22 cellular contexts compared by ENCODE assay signal in genomic region chr7:157183832-157184231, GRCh38. TPM values are rescaled to one million over a fixed set of nuclear protein-coding genes. Genes with fewer than 3 reads are reported as not detected.
DNase-seq lines count a peak whose midpoint lies in the region; ATAC-seq and TF ChIP-seq lines count a peak whose summit lies in the region.
"Had no signal": no experiment of that assay in that cellular context is flagged by ENCODE, and none has a peak within 500 bp of the region (broad histone marks: within the 10 kb centered on the region; RNA-seq: fewer than 3 reads in every experiment).

No MANE protein-coding gene starts in this region.

- H3K23me2 ChIP-seq in H9 (ENCODE audit: insufficient read length, low read depth, low read length, poor library complexity, severe bottlenecking), result no peaks in the 10 kb centered on the region

- no peak for ATAC-seq in GM23338
- ATAC-seq: CD8-positive, alpha-beta T cell; GM12878 had no signal

- H3K4me3 Mint-ChIP-seq in GM23338 (no peak overlapping the region), H9 (no peak overlapping the region)
- H3K4me3 Mint-ChIP-seq: B cell; CD4-positive, alpha-beta T cell; CD8-positive, alpha-beta T cell had no signal

- no peak overlapping the region for H3T11ph ChIP-seq in H9 (ENCODE audit: low read length)

- H3K9me3 Mint-ChIP-seq in GM23338 (no peaks in the 10 kb centered on the region), H9 (no peaks in the 10 kb centered on the region)
- H3K9me3 Mint-ChIP-seq: CD4-positive, alpha-beta T cell; CD8-positive, alpha-beta T cell had no signal

- H3K27ac Mint-ChIP-seq in GM23338 (peak overlapping the region; percentile 28; the same call in 1 of the 2 replicates), H9 (peak overlapping the region; percentile 40 to 96 (median 92); a peak in 4 of 7 replicates)
- H3K27ac Mint-ChIP-seq: B cell; CD4-positive, alpha-beta T cell; CD8-positive, alpha-beta T cell had no signal

- TF ChIP-seq CTCF in GM23338 (conservative IDR thresholded peaks at IDR 0.05; ENCODE audit: low read depth in 2 of 2), result no peak
- TF ChIP-seq CTCF in H9 (conservative IDR thresholded peaks at IDR 0.05), result no peak
- TF ChIP-seq CTCF in VCaP (conservative IDR thresholded peaks at IDR 0.05), result no peak
- TF ChIP-seq CTCF in A673 (conservative IDR thresholded peaks at IDR 0.05; ENCODE audit: low read depth, low read length), result no peak

- intact Hi-C loops in A673 (cut with micrococcal nuclease; ENCODE audit: unreplicated experiment), result no loop called here

- H2BK5ac ChIP-seq in H9 (ENCODE audit: insufficient read length, low read length), result no peak overlapping the region

- POLR2A ChIA-PET in A673 (lab: Charles Lee; ENCODE audit: low non-redundant PET), result no interaction called here

- H3K36me3 Mint-ChIP-seq in GM23338 (ENCODE audit: low read depth) (peaks cover 76% of the 10 kb centered on the region), H9 (ENCODE audit: insufficient read depth in 1 of 3, low read depth in 3 of 3) (peaks cover 35 to 77% (median 68%) of the 10 kb centered on the region in 3 experiments; a peak in 6 of 7 replicates)

- no peak overlapping the region for H3K23ac ChIP-seq in H9 (ENCODE audit: insufficient read length, low read depth, low read length)

- H3K79me2 ChIP-seq in GM23338 (replicated peaks; ENCODE audit: insufficient read depth) (no peaks in the 10 kb centered on the region; the same call in 1 of the 2 replicates), H9 (ENCODE audit: insufficient read depth, low read length) (no peaks in the 10 kb centered on the region)

- H2BK15ac ChIP-seq in H9 (ENCODE audit: low read depth, low read length), result no peak overlapping the region

- peaks cover 13% of the 10 kb centered on the region for H3K4me1 Mint-ChIP-seq in GM23338
- peaks cover 14 to 18% of the 10 kb centered on the region in 2 experiments for H3K4me1 Mint-ChIP-seq in H9
- H3K4me1 Mint-ChIP-seq: B cell had no signal

- BruUV-seq in A673 (replicated peaks; lab: Mats Ljungman, UMichigan), result no TSS peak

- no peak overlapping the region for H3K4ac ChIP-seq in H9 (ENCODE audit: low read depth, low read length)

- H3K4me2 ChIP-seq in GM23338 (no peak overlapping the region), H9 (ENCODE audit: insufficient read depth, insufficient read length, low read length) (no peak overlapping the region)
- H3K4me2 ChIP-seq: BLaER1 treated with 17β-estradiol and CSF1 and Interleukin-3, amounts not matched to agents 10 nM and 100 nM had no signal

- H4K91ac ChIP-seq in H9 (ENCODE audit: insufficient read length, low read depth, low read length), result no peak overlapping the region

- H3K27me3 Mint-ChIP-seq in GM23338 (ENCODE audit: insufficient read depth, low read depth, poor library complexity) (peaks cover 2% of the 10 kb centered on the region), H9 (ENCODE audit: low read depth) (no peaks in the 10 kb centered on the region)
- H3K27me3 Mint-ChIP-seq: B cell; CD4-positive, alpha-beta T cell had no signal

- no peak overlapping the region for H2BK20ac ChIP-seq in H9 (ENCODE audit: low read depth, low read length, poor library complexity, severe bottlenecking)

- H3K18ac ChIP-seq in H9 (ENCODE audit: insufficient read length, low read depth, low read length), result no peak overlapping the region

- H2AK5ac ChIP-seq in H9 (ENCODE audit: insufficient read length, low read length), result no peak overlapping the region

- H2BK12ac ChIP-seq in H9 (ENCODE audit: insufficient read length, low read depth, low read length), result no peak overlapping the region

- H4K5ac ChIP-seq in H9 (ENCODE audit: insufficient read length, low read depth, low read length), result no peak overlapping the region

- H3K14ac ChIP-seq in H9 (ENCODE audit: insufficient read depth, low read length), result no peak overlapping the region

- H3K27ac ChIP-seq in GM23338 (ENCODE audit: low read depth) (peak overlapping the region; percentile 43), H9 (ENCODE audit: insufficient read length, low read depth, low read length) (no peak overlapping the region), VCaP (peak overlapping the region; percentile 85), A673 (ENCODE audit: low read depth, low read length, poor library complexity, severe bottlenecking) (no peak overlapping the region)
- H3K27ac ChIP-seq: BLaER1 treated with 17β-estradiol and CSF1 and Interleukin-3, amounts not matched to agents 10 nM and 100 nM had no signal

- H2BK120ac ChIP-seq in H9 (ENCODE audit: low read depth, low read length, poor library complexity, severe bottlenecking), result no peak overlapping the region

- H3K36me3 ChIP-seq in GM23338 (ENCODE audit: insufficient read depth) (peaks cover 46% of the 10 kb centered on the region), A673 (ENCODE audit: insufficient read depth, low read length, poor library complexity, severe bottlenecking) (peaks cover 87% of the 10 kb centered on the region)

- peaks cover 5% of the 10 kb centered on the region for H3K79me1 ChIP-seq in H9 (ENCODE audit: insufficient read depth, low read depth, low read length, poor library complexity, severe bottlenecking)

- H2AFZ ChIP-seq in GM23338 (no peak overlapping the region), H9 (ENCODE audit: low read length) (no peak overlapping the region)

- DNase-seq in GM23338 (ENCODE audit: low spot score) (no peak), H9 (no peak), DMS 273 (lab: John Stamatoyannopoulos, UW; ENCODE audit: unreplicated experiment) (no peak), A673 (ENCODE audit: low spot score) (no peak), NCI-H1417 treated with DMSO at 0.1 percent for 48 hours (lab: John Stamatoyannopoulos, UW) (no peak)
- DNase-seq: 8988T; AML-193; Caco-2; Calu3; CD4-positive, alpha-beta T cell; CD8-positive, alpha-beta T cell; DMS 273 treated with DMSO at 0.1 percent for 48 hours; DMS153; DMS53; DMS79; DND-41; EL; GDM1 had no signal

- H3K4me1 ChIP-seq in GM23338 (ENCODE audit: insufficient read depth), result peaks cover 4% of the 10 kb centered on the region; the same call in 1 of the 2 replicates
- no peaks in the 10 kb centered on the region for H3K4me1 ChIP-seq in H9 (ENCODE audit: insufficient read depth, low read length)
- no peaks in the 10 kb centered on the region for H3K4me1 ChIP-seq in A673 (ENCODE audit: insufficient read depth, low read length, poor library complexity, severe bottlenecking)
- H3K4me1 ChIP-seq: BLaER1 treated with 17β-estradiol and CSF1 and Interleukin-3, amounts not matched to agents 10 nM and 100 nM; Caco-2 had no signal

- no peaks in the 10 kb centered on the region for H3F3A ChIP-seq in GM23338 (replicated peaks; ENCODE audit: low read depth)

- CTCF ChIA-PET in A673 (lab: Charles Lee), result no interaction called here

- no peaks in the 10 kb centered on the region for H3K9me3 ChIP-seq in H9 (ENCODE audit: control insufficient read depth, low read depth, low read length)
- H3K9me3 ChIP-seq in A673 (ENCODE audit: low read depth, low read length, poor library complexity, severe bottlenecking), result no peaks in the 10 kb centered on the region
- H3K9me3 ChIP-seq: BLaER1 treated with 17β-estradiol and CSF1 and Interleukin-3, amounts not matched to agents 10 nM and 100 nM; Caco-2 had no signal

- no peak overlapping the region for H3K56ac ChIP-seq in H9 (ENCODE audit: insufficient read length, low read depth, low read length)

- H4K20me1 ChIP-seq in GM23338 (replicated peaks; ENCODE audit: insufficient read depth), result no peaks in the 10 kb centered on the region; the same call in 1 of the 2 replicates
- no peaks in the 10 kb centered on the region for H4K20me1 ChIP-seq in H9 (ENCODE audit: control insufficient read depth, insufficient read depth, insufficient read length)

- H4K8ac ChIP-seq in H9 (replicated peaks; ENCODE audit: insufficient read length, low read depth, low read length), result no peak overlapping the region

- H3K4me3 ChIP-seq in GM23338 (no peak overlapping the region), A673 (ENCODE audit: low read depth, low read length, poor library complexity, severe bottlenecking) (no peak overlapping the region)
- H3K4me3 ChIP-seq: BLaER1 treated with 17β-estradiol and CSF1 and Interleukin-3, amounts not matched to agents 10 nM and 100 nM; GM12878 had no signal

- no peaks in the 10 kb centered on the region for H3K9me2 ChIP-seq in GM23338 (ENCODE audit: insufficient read depth)

- H3K27me3 ChIP-seq in GM23338 (ENCODE audit: insufficient read depth), result no peaks in the 10 kb centered on the region
- no peaks in the 10 kb centered on the region for H3K27me3 ChIP-seq in H9 (ENCODE audit: insufficient read depth, low read length)
- no peaks in the 10 kb centered on the region for H3K27me3 ChIP-seq in A673 (replicated peaks; ENCODE audit: insufficient read depth, low read depth, low read length, poor library complexity)
- H3K27me3 ChIP-seq: BLaER1 treated with 17β-estradiol and CSF1 and Interleukin-3, amounts not matched to agents 10 nM and 100 nM had no signal

- no CpG with 5 or more reads among the region's 15 CpGs for WGBS in H9 (ENCODE audit: extremely low coverage, insufficient read length, low lambda C conversion rate)

- no peak overlapping the region for H3K9ac ChIP-seq in H9 (ENCODE audit: extremely low read depth, insufficient read length, low read length)
- H3K9ac ChIP-seq: BLaER1 treated with 17β-estradiol and CSF1 and Interleukin-3, amounts not matched to agents 10 nM and 100 nM had no signal

TF ChIP-seq in GM23338, 12 proteins besides CTCF, POLR2A, EP300 and RAD21 (continues in another document):
- TF ChIP-seq CREB1 (CRISPR knock-in tag; IDR thresholded peaks at IDR 0.05; ENCODE audit: low read depth), result no peak

RNA-seq across cellular contexts. Expression of gene UBE3C, which starts 45.1 kb away (rescaled TPM):
- total RNA-seq in GM23338 (2014; rRNA removed; shearing (Covaris generic)), result 76.2 and 76.9 TPM in 2 replicates
- polyA plus RNA-seq in GM23338 (2016; fragmentation: Nextera tagmentation; extraction: Ambion mirVana), result 13.6 and 16.8 TPM in 2 replicates
- 59.4 and 63.3 TPM in 2 replicates for total RNA-seq in H9 (2021)
- 66.4 and 77.9 TPM in 2 replicates for total RNA-seq in A673 (2021)

Comparison
In these comparisons a context has a peak if more than half of its experiments do, and no peak if none do; other contexts are left out.
1. H3K27ac ChIP-seq: peak in GM23338 (single experiment) and VCaP (single experiment); none in H9 (single experiment) and A673 (single experiment).